Comparison of ENCODE assay signal across 8 cellular contexts in genomic region chr6:13486679-13487121, GRCh38. TPM values are rescaled to one million over a fixed set of nuclear protein-coding genes. Genes with fewer than 3 reads are reported as not detected.
DNase-seq lines count a peak whose midpoint lies in the region; ATAC-seq and TF ChIP-seq lines count a peak whose summit lies in the region.

No MANE protein-coding gene starts in this region.

- H3K4me3 ChIP-seq in A673 (ENCODE audit: low read depth, low read length, poor library complexity, severe bottlenecking) = peak overlapping the region; percentile 69
- peak overlapping the region; percentile 71 for H3K4me3 ChIP-seq in mononuclear cell (ENCODE audit: low read length)

- H3K27me3 Mint-ChIP-seq in activated CD8-positive, alpha-beta T cell treated with anti-CD3 and anti-CD28 coated beads, Interleukin-2, amount 10 ng/mL, durations not matched to agents 7 days and 5 days (ENCODE audit: low read depth) = peaks cover 10% of the 10 kb centered on the region
- peaks cover 13% of the 10 kb centered on the region for H3K27me3 Mint-ChIP-seq in endothelial cell (ENCODE audit: unreplicated experiment)

- CTCF ChIA-PET in A673 (lab: Charles Lee) = interaction anchor here (0.6 to 1.2 kb wide), 2 partner anchors 128 to 247 kb away, joined by 3 read pairs; partner anchors contain the start of gene NOL7
- CTCF ChIA-PET in activated CD8-positive, alpha-beta T cell treated with anti-CD3 and anti-CD28 coated beads, Interleukin-2, amount 10 ng/mL, durations not matched to agents 7 days and 5 days (lab: Charles Lee) = interaction anchor here (0.8 to 3.6 kb wide), 11 partner anchors 13 to 275 kb away, joined by 3 to 22 read pairs (median 3); partner anchors contain the start of gene SIRT5

- H3K27me3 ChIP-seq in A673 (replicated peaks; ENCODE audit: insufficient read depth, low read depth, low read length, poor library complexity) = no peaks in the 10 kb centered on the region
- no peaks in the 10 kb centered on the region for H3K27me3 ChIP-seq in mononuclear cell (ENCODE audit: insufficient read depth, low read length)

- H3K27ac Mint-ChIP-seq in activated CD8-positive, alpha-beta T cell treated with anti-CD3 and anti-CD28 coated beads, Interleukin-2, amount 10 ng/mL, durations not matched to agents 7 days and 5 days = peak overlapping the region; percentile 80
- no peak overlapping the region for H3K27ac Mint-ChIP-seq in endothelial cell (ENCODE audit: unreplicated experiment)

- H3K4me3 Mint-ChIP-seq in activated CD8-positive, alpha-beta T cell treated with anti-CD3 and anti-CD28 coated beads, Interleukin-2, amount 10 ng/mL, durations not matched to agents 7 days and 5 days = peak overlapping the region; percentile 84
- peak overlapping the region; percentile 99 for H3K4me3 Mint-ChIP-seq in endothelial cell (ENCODE audit: unreplicated experiment)

- no TSS peak for BruUV-seq in A673 (replicated peaks; lab: Mats Ljungman, UMichigan)

- H3K4me1 ChIP-seq in A673 (ENCODE audit: insufficient read depth, low read length, poor library complexity, severe bottlenecking) = peaks cover 15% of the 10 kb centered on the region
- peaks cover 38% of the 10 kb centered on the region for H3K4me1 ChIP-seq in mononuclear cell (ENCODE audit: insufficient read depth, low read length)

- H3K36me3 Mint-ChIP-seq in activated CD8-positive, alpha-beta T cell treated with anti-CD3 and anti-CD28 coated beads, Interleukin-2, amount 10 ng/mL, durations not matched to agents 7 days and 5 days (ENCODE audit: low read depth) = peaks cover 5% of the 10 kb centered on the region
- H3K36me3 Mint-ChIP-seq in endothelial cell (ENCODE audit: low read depth, unreplicated experiment) = peaks cover 25% of the 10 kb centered on the region

- H3K4me1 Mint-ChIP-seq in activated CD8-positive, alpha-beta T cell treated with anti-CD3 and anti-CD28 coated beads, Interleukin-2, amount 10 ng/mL, durations not matched to agents 7 days and 5 days (ENCODE audit: low read depth) = peaks cover 50% of the 10 kb centered on the region
- peaks cover 39% of the 10 kb centered on the region for H3K4me1 Mint-ChIP-seq in endothelial cell (ENCODE audit: unreplicated experiment)

- peak; percentile 74 for DNase-seq in A673 (ENCODE audit: low spot score)
- peak; percentile 11 for DNase-seq in NCI-H510A treated with DMSO at 0.1 percent for 48 hours (lab: John Stamatoyannopoulos, UW)
- peak; percentile 79 for DNase-seq in activated CD8-positive, alpha-beta T cell treated with anti-CD3 and anti-CD28 coated beads, Interleukin-2, amount 10 ng/mL, durations not matched to agents 7 days and 5 days
- peak; percentile 51 for DNase-seq in endothelial cell (ENCODE audit: low spot score)
- peak; percentile 40 to 63 for DNase-seq in stimulated activated CD8-positive, alpha-beta memory T cell treated with anti-CD3 and anti-CD28 coated beads, Interleukin-7, amount 100 ng/mL, for 4 hours (ENCODE audit: low read depth in 2 of 2)

- peak; percentile 23 for ATAC-seq in GM18517 (IDR thresholded peaks at IDR 0.05; ENCODE audit: unreplicated experiment)
- ATAC-seq in HG03025 (IDR thresholded peaks at IDR 0.05; ENCODE audit: low FRiP score, unreplicated experiment) = peak; percentile 17
- peak; percentile 43 for ATAC-seq in activated CD8-positive, alpha-beta T cell treated with anti-CD3 and anti-CD28 coated beads, Interleukin-2, amount 10 ng/mL, durations not matched to agents 7 days and 5 days

- POLR2A ChIA-PET in A673 (lab: Charles Lee; ENCODE audit: low non-redundant PET) = no interaction called here
- POLR2A ChIA-PET in activated CD8-positive, alpha-beta T cell treated with anti-CD3 and anti-CD28 coated beads, Interleukin-2, amount 10 ng/mL, durations not matched to agents 7 days and 5 days (lab: Charles Lee) = interaction anchor here (0.7 to 1.2 kb wide), 8 partner anchors 8 to 131 kb away, joined by 3 to 4 read pairs (median 3); partner anchors contain the start of gene NOL7

- no peaks in the 10 kb centered on the region for H3K9me3 Mint-ChIP-seq in activated CD8-positive, alpha-beta T cell treated with anti-CD3 and anti-CD28 coated beads, Interleukin-2, amount 10 ng/mL, durations not matched to agents 7 days and 5 days (ENCODE audit: insufficient read depth)
- no peaks in the 10 kb centered on the region for H3K9me3 Mint-ChIP-seq in endothelial cell (ENCODE audit: unreplicated experiment)

- peak overlapping the region; percentile 59 for H3K27ac ChIP-seq in A673 (ENCODE audit: low read depth, low read length, poor library complexity, severe bottlenecking)

- intact Hi-C loops in A673 (cut with micrococcal nuclease; ENCODE audit: unreplicated experiment) = loop anchor here (1.0 to 5.0 kb wide), 2 partner anchors 64 to 150 kb away; no protein-coding TSS in a partner anchor

- no peaks in the 10 kb centered on the region for H3K36me3 ChIP-seq in A673 (ENCODE audit: insufficient read depth, low read length, poor library complexity, severe bottlenecking)

- TF ChIP-seq CTCF in A673 (conservative IDR thresholded peaks at IDR 0.05; ENCODE audit: low read depth, low read length) (no peak), endothelial cell (IDR thresholded peaks at IDR 0.05; ENCODE audit: unreplicated experiment) (no peak)

- no peaks in the 10 kb centered on the region for H3K9me3 ChIP-seq in A673 (ENCODE audit: low read depth, low read length, poor library complexity, severe bottlenecking)
- H3K9me3 ChIP-seq in mononuclear cell (ENCODE audit: low read depth, low read length) = no peaks in the 10 kb centered on the region

RNA-seq across cellular contexts. Expression of gene GFOD1, which starts 0.7 kb away (rescaled TPM):
- total RNA-seq in A673 (2021) (7.5 and 8.8 TPM in 2 replicates), endothelial cell (ENCODE audit: unreplicated experiment) (47.6 TPM), mononuclear cell (10.3 TPM)
- total RNA-seq in activated CD8-positive, alpha-beta T cell treated with anti-CD3 and anti-CD28 coated beads, Interleukin-2, amount 10 ng/mL, durations not matched to agents 7 days and 5 days = 1 to 10 TPM; 8.0 to 8.7 TPM

Comparison
In these comparisons a context has a peak if more than half of its experiments do, and no peak if none do; other contexts are left out.
1. Peak in every context shown above with its lines: DNase-seq, ATAC-seq, H3K4me3 ChIP-seq and H3K27ac ChIP-seq.
2. DNase-seq: peak in every context shown above with its lines; median percentile 79 in activated CD8-positive, alpha-beta T cell treated with anti-CD3 and anti-CD28 coated beads, Interleukin-2, amount 10 ng/mL, durations not matched to agents 7 days and 5 days; 74 in A673; 52 in stimulated activated CD8-positive, alpha-beta memory T cell treated with anti-CD3 and anti-CD28 coated beads, Interleukin-7, amount 100 ng/mL, for 4 hours; 51 in endothelial cell; 11 in NCI-H510A treated with DMSO at 0.1 percent for 48 hours.